1 cellular context compared by ENCODE assay signal in genomic region chr14:52834440-52834842, GRCh38.
A peak's percentile ranks its signal among the peaks of the same experiment; 100 is the strongest.
TF ChIP-seq lines count a peak whose summit lies in the region.

No MANE protein-coding gene starts in this region.

TF ChIP-seq in K562, 482 proteins besides CTCF, POLR2A, EP300 and RAD21 (continued from another document):
- TF ChIP-seq NFE2 (IDR thresholded peaks at IDR 0.05; ENCODE audit: low read depth) = peak; percentile 62; the same call in 1 of the 2 replicates
- no peak for TF ChIP-seq ZBTB33 (CRISPR knock-in tag; IDR thresholded peaks at IDR 0.05)
- TF ChIP-seq, protein P1, sequence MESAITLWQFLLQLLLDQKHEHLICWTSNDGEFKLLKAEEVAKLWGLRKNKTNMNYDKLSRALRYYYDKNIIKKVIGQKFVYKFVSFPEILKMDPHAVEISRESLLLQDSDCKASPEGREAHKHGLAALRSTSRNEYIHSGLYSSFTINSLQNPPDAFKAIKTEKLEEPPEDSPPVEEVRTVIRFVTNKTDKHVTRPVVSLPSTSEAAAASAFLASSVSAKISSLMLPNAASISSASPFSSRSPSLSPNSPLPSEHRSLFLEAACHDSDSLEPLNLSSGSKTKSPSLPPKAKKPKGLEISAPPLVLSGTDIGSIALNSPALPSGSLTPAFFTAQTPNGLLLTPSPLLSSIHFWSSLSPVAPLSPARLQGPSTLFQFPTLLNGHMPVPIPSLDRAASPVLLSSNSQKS (CRISPR knock-in tag; IDR thresholded peaks at IDR 0.05) = no peak
- no peak for TF ChIP-seq NCOA4 (IDR thresholded peaks at IDR 0.05; ENCODE audit: partially characterized antibody)
- no peak for TF ChIP-seq ETS1 (conservative IDR thresholded peaks at IDR 0.05; ENCODE audit: control insufficient read depth, low read depth, low read length)
- peak; percentile 28; the same call in 1 of the 2 replicates for TF ChIP-seq C11orf30 (IDR thresholded peaks at IDR 0.05; ENCODE audit: low read depth)
- no peak for TF ChIP-seq CBFB (CRISPR knock-in tag; IDR thresholded peaks at IDR 0.05)
- peak; percentile 48 for TF ChIP-seq MAFG (tag; conservative IDR thresholded peaks at IDR 0.05)
- no peak for TF ChIP-seq ZKSCAN3 (CRISPR knock-in tag; IDR thresholded peaks at IDR 0.05)
- 0 out of 2 replicates have a peak, but pooled peaks have one; percentile 16 for TF ChIP-seq ZNF316 (IDR thresholded peaks at IDR 0.05)
- no peak for TF ChIP-seq NFIX (CRISPR knock-in tag; IDR thresholded peaks at IDR 0.05; ENCODE audit: low read depth)
- TF ChIP-seq NFATC3 (IDR thresholded peaks at IDR 0.05) = no peak
- TF ChIP-seq KAT2B (IDR thresholded peaks at IDR 0.05; ENCODE audit: low read depth, low read length) = no peak
- TF ChIP-seq RBM25 (IDR thresholded peaks at IDR 0.05; ENCODE audit: low read depth, low read length, severe bottlenecking) = no peak
- TF ChIP-seq ZNF586 (CRISPR knock-in tag; conservative IDR thresholded peaks at IDR 0.05) = no peak
- TF ChIP-seq MYNN (IDR thresholded peaks at IDR 0.05) = no peak
- no peak for TF ChIP-seq MYNN (CRISPR knock-in tag; IDR thresholded peaks at IDR 0.05)
- no peak for TF ChIP-seq TAF7 (tag; IDR thresholded peaks at IDR 0.05)
- TF ChIP-seq ELF4 (CRISPR knock-in tag; IDR thresholded peaks at IDR 0.05) = no peak
- TF ChIP-seq MCM7 (IDR thresholded peaks at IDR 0.05) = no peak
- TF ChIP-seq HOXB6 (CRISPR knock-in tag; IDR thresholded peaks at IDR 0.05; ENCODE audit: borderline replicate concordance) = no peak
- TF ChIP-seq, protein P2, sequence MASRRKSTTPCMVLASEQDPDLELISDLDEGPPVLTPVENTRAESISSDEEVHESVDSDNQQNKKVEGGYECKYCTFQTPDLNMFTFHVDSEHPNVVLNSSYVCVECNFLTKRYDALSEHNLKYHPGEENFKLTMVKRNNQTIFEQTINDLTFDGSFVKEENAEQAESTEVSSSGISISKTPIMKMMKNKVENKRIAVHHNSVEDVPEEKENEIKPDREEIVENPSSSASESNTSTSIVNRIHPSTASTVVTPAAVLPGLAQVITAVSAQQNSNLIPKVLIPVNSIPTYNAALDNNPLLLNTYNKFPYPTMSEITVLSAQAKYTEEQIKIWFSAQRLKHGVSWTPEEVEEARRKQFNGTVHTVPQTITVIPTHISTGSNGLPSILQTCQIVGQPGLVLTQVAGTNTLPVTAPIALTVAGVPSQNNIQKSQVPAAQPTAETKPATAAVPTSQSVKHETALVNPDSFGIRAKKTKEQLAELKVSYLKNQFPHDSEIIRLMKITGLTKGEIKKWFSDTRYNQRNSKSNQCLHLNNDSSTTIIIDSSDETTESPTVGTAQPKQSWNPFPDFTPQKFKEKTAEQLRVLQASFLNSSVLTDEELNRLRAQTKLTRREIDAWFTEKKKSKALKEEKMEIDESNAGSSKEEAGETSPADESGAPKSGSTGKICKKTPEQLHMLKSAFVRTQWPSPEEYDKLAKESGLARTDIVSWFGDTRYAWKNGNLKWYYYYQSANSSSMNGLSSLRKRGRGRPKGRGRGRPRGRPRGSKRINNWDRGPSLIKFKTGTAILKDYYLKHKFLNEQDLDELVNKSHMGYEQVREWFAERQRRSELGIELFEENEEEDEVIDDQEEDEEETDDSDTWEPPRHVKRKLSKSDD (conservative IDR thresholded peaks at IDR 0.05; ENCODE audit: low read length) = no peak
- no peak for TF ChIP-seq MYC (IDR thresholded peaks at IDR 0.05; ENCODE audit: low read depth, low read length)
- TF ChIP-seq MYC (CRISPR knock-in tag; IDR thresholded peaks at IDR 0.05; ENCODE audit: borderline replicate concordance, low read depth) = no peak
- TF ChIP-seq RFX5 (IDR thresholded peaks at IDR 0.05; ENCODE audit: low read depth, low read length) = no peak
- TF ChIP-seq CXXC5 (CRISPR knock-in tag; IDR thresholded peaks at IDR 0.05) = no peak
- no peak for TF ChIP-seq MAZ (CRISPR knock-in tag; conservative IDR thresholded peaks at IDR 0.05 in 1 of 2, IDR thresholded peaks at IDR 0.05 in 1 of 2)
- no peak for TF ChIP-seq SNRNP70 (optimal IDR thresholded peaks at IDR 0.05; ENCODE audit: low read depth, low read length)
- TF ChIP-seq ZNF197 (CRISPR knock-in tag; IDR thresholded peaks at IDR 0.05; ENCODE audit: low read depth) = no peak
- TF ChIP-seq BACH1 (tag; IDR thresholded peaks at IDR 0.05) = no peak
- no peak for TF ChIP-seq MNT (conservative IDR thresholded peaks at IDR 0.05)
- no peak for TF ChIP-seq HSF4 (CRISPR knock-in tag; IDR thresholded peaks at IDR 0.05; ENCODE audit: borderline replicate concordance)
- no peak for TF ChIP-seq ZBTB49 (CRISPR knock-in tag; IDR thresholded peaks at IDR 0.05; ENCODE audit: borderline replicate concordance)
- no peak for TF ChIP-seq STAT5A (IDR thresholded peaks at IDR 0.05; ENCODE audit: borderline replicate concordance, low read length)
- TF ChIP-seq HES1 (IDR thresholded peaks at IDR 0.05; ENCODE audit: low read depth) = no peak
- no peak for TF ChIP-seq KLF6 (CRISPR knock-in tag; IDR thresholded peaks at IDR 0.05; ENCODE audit: borderline replicate concordance)
